Comparison of ENCODE assay signal across 8 cellular contexts in the genomic region with DNA sequence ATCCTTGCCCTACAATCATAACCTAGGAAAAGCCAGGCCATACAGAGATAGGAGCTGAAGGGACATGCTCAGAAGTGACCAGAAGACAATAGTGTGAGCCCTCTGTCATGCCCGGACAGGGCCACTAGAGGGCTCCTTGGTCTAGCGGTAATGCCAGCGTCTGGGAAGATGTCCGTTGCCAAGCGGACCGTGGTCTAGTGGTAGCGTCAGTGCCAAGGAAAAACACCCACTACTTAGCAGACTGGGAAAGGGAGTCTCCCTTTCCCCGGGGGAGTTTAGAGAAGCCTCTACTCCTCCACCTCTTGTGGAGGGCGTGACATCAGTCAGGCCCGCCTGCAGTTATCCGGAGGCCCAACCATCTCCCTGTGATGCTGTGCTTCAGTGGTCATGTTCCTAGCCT. TPM values are rescaled to one million over a fixed set of nuclear protein-coding genes. Genes with fewer than 3 reads are reported as not detected.
DNase-seq lines count a peak whose midpoint lies in the region; ATAC-seq and TF ChIP-seq lines count a peak whose summit lies in the region.
"Not testable (repeated sequence)": the region's sequence is repeated elsewhere in the genome, so short reads cannot be mapped to it uniquely, and the experiment has no call there.

No MANE protein-coding gene starts in this region.

- not testable (repeated sequence) for H3K27ac Mint-ChIP-seq in neural progenitor cell

- not testable (repeated sequence) for H3K27me3 Mint-ChIP-seq in neural progenitor cell (ENCODE audit: insufficient read depth, low read depth)

- H3K9me3 ChIP-seq in heart right ventricle; neural progenitor cell (ENCODE audit: low read depth): not testable (repeated sequence)

- not testable (repeated sequence) for H3F3A ChIP-seq in neural progenitor cell (ENCODE audit: low read depth)

- not testable (repeated sequence) for H3K4me3 ChIP-seq in brain microvascular endothelial cell (ENCODE audit: low read depth, low read length); neural progenitor cell
- H3K4me3 ChIP-seq in heart right ventricle = peak overlapping the region in 1 of 10 donors; percentile 13

- peaks cover 0 to 32% (median 0%) of the 10 kb centered on the region in 9 donors for H3K4me1 ChIP-seq in heart right ventricle
- not testable (repeated sequence) for H3K4me1 ChIP-seq in neural progenitor cell

- H3K79me2 ChIP-seq in neural progenitor cell (ENCODE audit: low read depth) = not testable (repeated sequence)

- H3K27me3 ChIP-seq in brain microvascular endothelial cell (replicated peaks); heart right ventricle; neural progenitor cell: not testable (repeated sequence)

- not testable (repeated sequence) for ATAC-seq in heart right ventricle; stimulated activated naive CD8-positive, alpha-beta T cell treated with anti-CD3 and anti-CD28 coated beads, Interleukin-15, Interleukin-2, amounts not matched to agents 100 U/mL and 50 U/mL, for 24 hours

- peaks cover 24% of the 10 kb centered on the region for H3K36me3 Mint-ChIP-seq in neural progenitor cell

- WGBS in heart right ventricle, 2 donors = 29 to 32% methylated on average over 11 of the region's 11 CpGs

- H3K9ac ChIP-seq in neural progenitor cell = not testable (repeated sequence)

- not testable (repeated sequence) for H3K27ac ChIP-seq in brain microvascular endothelial cell, heart right ventricle, neural progenitor cell

- in situ Hi-C loops in Caki2 (cut with HindIII; ENCODE audit: low pct_unique_long_range_greater_than_20kb, low sequenced_read_pairs); brain microvascular endothelial cell (cut with HindIII; ENCODE audit: low pct_ligation_motif_present, low sequenced_read_pairs): not testable (repeated sequence)

- H2AFZ ChIP-seq in neural progenitor cell (replicated peaks) = not testable (repeated sequence)

- DNase-seq in Caki2 (ENCODE audit: low read depth) (peak; percentile 64), HUDEP-2 (lab: John Stamatoyannopoulos, UW; ENCODE audit: unreplicated experiment in 76 of 76) (peak in 57 of 76 experiments; percentile 2 to 67 (median 25)), NCI-H748 (lab: John Stamatoyannopoulos, UW; ENCODE audit: unreplicated experiment) (peak; percentile 92), brain microvascular endothelial cell (peak; percentile 67), heart right ventricle (peak; percentile 55 to 68), neural progenitor cell (ENCODE audit: low spot score) (peak; percentile 68)
- peak; percentile 58 for DNase-seq in activated CD4-positive, alpha-beta T cell treated with anti-CD3 and anti-CD28 coated beads for 48 hours
- peak; percentile 60 for DNase-seq in stimulated activated naive CD8-positive, alpha-beta T cell treated with anti-CD3 and anti-CD28 coated beads, Interleukin-15, Interleukin-2, amounts not matched to agents 100 U/mL and 50 U/mL, for 24 hours

- peak; percentile 75 for TF ChIP-seq CTCF in brain microvascular endothelial cell (IDR thresholded peaks at IDR 0.05; ENCODE audit: low read depth, low read length, missing control alignments)
- peak; percentile 59 to 87 (median 81) for TF ChIP-seq CTCF in heart right ventricle (IDR thresholded peaks at IDR 0.05)
- peak; percentile 67 for TF ChIP-seq CTCF in neural progenitor cell (IDR thresholded peaks at IDR 0.05)

- H3K4me2 ChIP-seq in neural progenitor cell = not testable (repeated sequence)

- H3K9me3 Mint-ChIP-seq in neural progenitor cell = not testable (repeated sequence)

- H4K20me1 ChIP-seq in neural progenitor cell (ENCODE audit: low read depth) = not testable (repeated sequence)

- H3K36me3 ChIP-seq in brain microvascular endothelial cell (replicated peaks) (peaks cover 27% of the 10 kb centered on the region), heart right ventricle (peaks cover 0 to 85% (median 13%) of the 10 kb centered on the region in 9 donors)
- H3K36me3 ChIP-seq in neural progenitor cell = not testable (repeated sequence)

- H3K4me3 Mint-ChIP-seq in neural progenitor cell = not testable (repeated sequence)

- intact Hi-C loops in heart right ventricle (cut with DNase I) = loop anchor here in 5 of 10 donors (5.0 to 10.0 kb wide), 3 partner anchors 253 to 318 kb away; no protein-coding TSS in a partner anchor

- H3K4me1 Mint-ChIP-seq in neural progenitor cell = not testable (repeated sequence)

RNA-seq across cellular contexts. Expression of a gene that starts 12.3 kb away (rescaled TPM):
- total RNA-seq in Caki2 (2014; rRNA removed; shearing (Covaris generic); ENCODE audit: low replicate concordance) = 120 and 141 TPM in 2 replicates
- total RNA-seq in heart right ventricle (10 to 100 TPM; 32.9 to 71.3 (median 38.5) TPM), neural progenitor cell (ENCODE audit: low replicate concordance) (110 and 115 TPM in 2 replicates)
- polyA plus RNA-seq in heart right ventricle = 10 to 100 TPM; 31.5 to 33.1 TPM

RNA-seq across cellular contexts. Expression of a gene that starts 44.2 kb away (rescaled TPM):
- total RNA-seq in Caki2 (2014; rRNA removed; shearing (Covaris generic); ENCODE audit: low replicate concordance) = 116 and 154 TPM in 2 replicates
- 100 to 1,000 TPM in 2 of 10 donors, 10 to 100 TPM in 8; 46.4 to 157 (median 55.8) TPM for total RNA-seq in heart right ventricle
- polyA plus RNA-seq in heart right ventricle = 10 to 100 TPM; 25.2 to 93.5 TPM
- total RNA-seq in neural progenitor cell (ENCODE audit: low replicate concordance) = 150 and 154 TPM in 2 replicates

Comparison
In these comparisons a context has a peak if more than half of its experiments do, and no peak if none do; other contexts are left out.
1. DNase-seq: peak in every context shown above with its lines; median percentile 92 in NCI-H748; 68 in neural progenitor cell; 67 in brain microvascular endothelial cell; 64 in Caki2; 62 in heart right ventricle; 60 in stimulated activated naive CD8-positive, alpha-beta T cell treated with anti-CD3 and anti-CD28 coated beads, Interleukin-15, Interleukin-2, amounts not matched to agents 100 U/mL and 50 U/mL, for 24 hours; 58 in activated CD4-positive, alpha-beta T cell treated with anti-CD3 and anti-CD28 coated beads for 48 hours; 25 in HUDEP-2.